8 cellular contexts compared by ENCODE assay signal in the genomic region with DNA sequence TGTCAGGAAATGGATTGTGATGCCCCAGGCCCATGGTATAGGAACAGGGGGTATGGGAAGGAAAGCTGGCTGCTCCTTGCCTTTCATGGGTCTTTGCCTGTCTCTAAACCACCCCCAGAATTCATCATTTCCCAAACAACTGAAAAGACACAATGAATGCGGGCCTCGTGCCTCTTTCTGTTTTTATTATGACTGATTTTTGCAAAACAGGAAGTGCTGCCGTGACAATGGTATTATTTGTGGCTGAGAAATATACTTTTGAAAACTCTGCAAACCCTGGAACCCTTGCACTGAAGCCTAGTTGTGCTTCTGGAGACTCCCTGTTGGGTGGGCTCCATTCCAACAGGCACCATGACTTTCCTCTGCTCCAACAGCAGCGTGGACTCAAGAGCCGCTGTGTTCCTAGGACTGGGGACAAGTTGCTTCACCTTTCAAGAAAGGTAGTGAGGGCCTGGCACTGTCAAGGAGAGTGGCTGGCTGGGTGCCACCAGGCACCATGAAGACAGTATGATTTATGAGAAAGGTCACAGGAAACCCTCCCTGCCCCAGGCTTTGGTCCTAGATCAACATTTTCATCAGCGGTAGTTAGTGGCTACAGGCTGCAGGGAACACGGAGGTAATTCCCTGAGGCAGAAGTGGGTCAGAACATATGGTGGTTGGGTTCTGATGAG. TPM values are rescaled to one million over a fixed set of nuclear protein-coding genes. Genes with fewer than 3 reads are reported as not detected.
A peak's percentile ranks its signal among the peaks of the same experiment; 100 is the strongest.
DNase-seq lines count a peak whose midpoint lies in the region; ATAC-seq, FAIRE-seq and TF ChIP-seq lines count a peak whose summit lies in the region.

No MANE protein-coding gene starts in this region.

- CTCF ChIA-PET in GM10248 (lab: Yijun Ruan, JAX): no interaction called here

- DNase-seq in GM10248 (ENCODE audit: extremely low spot score): peak; percentile 40
- peak; percentile 62 for DNase-seq in RPMI8226
- DNase-seq in cardiac fibroblast (ENCODE audit: low read depth in 2 of 2): peak; percentile 54 to 92
- DNase-seq in small intestine: no peak
- no peak for DNase-seq in dedifferentiated amniotic fluid mesenchymal stem cell (ENCODE audit: extremely low spot score)
- DNase-seq in left lung: no peak

- intact Hi-C loops in left lung (cut with DNase I): no loop called here

- H3K4me1 ChIP-seq in rectal smooth muscle tissue (ENCODE audit: control insufficient read depth, insufficient read depth, low read length): peaks cover 30% of the 10 kb centered on the region
- peaks cover 0 to 13% of the 10 kb centered on the region in 2 donors for H3K4me1 ChIP-seq in small intestine (ENCODE audit: control insufficient read depth in 2 of 2, insufficient read depth in 1 of 2, low read depth in 1 of 2, low read length in 1 of 2)
- H3K4me1 ChIP-seq in left lung: peaks cover 6 to 32% of the 10 kb centered on the region in 2 donors

- no peak for TF ChIP-seq CTCF in GM10248 (IDR thresholded peaks at IDR 0.05; ENCODE audit: control extremely low read depth, extremely low read depth, low read depth, missing control alignments)
- TF ChIP-seq CTCF in cardiac fibroblast (IDR thresholded peaks at IDR 0.05; ENCODE audit: low read depth, low read length): no peak
- no peak for TF ChIP-seq CTCF in left lung (IDR thresholded peaks at IDR 0.05)

- H3K4me3 ChIP-seq in cardiac fibroblast (replicated peaks in 1 of 2; ENCODE audit: low read depth in 2 of 2, low read length in 2 of 2) (no peak overlapping the region), rectal smooth muscle tissue (ENCODE audit: low read length) (peak overlapping the region; percentile 0), small intestine (ENCODE audit: low read depth in 1 of 2, low read length in 2 of 2) (no peak overlapping the region), left lung (no peak overlapping the region)

- H3K27me3 ChIP-seq in rectal smooth muscle tissue (ENCODE audit: control insufficient read depth, insufficient read depth, low read length): no peaks in the 10 kb centered on the region
- no peaks in the 10 kb centered on the region for H3K27me3 ChIP-seq in small intestine (ENCODE audit: control insufficient read depth in 2 of 2, insufficient read depth in 2 of 2, low read length in 2 of 2)
- H3K27me3 ChIP-seq in left lung: no peaks in the 10 kb centered on the region

- H3K9me3 ChIP-seq in small intestine (ENCODE audit: control insufficient read depth, low read depth): no peaks in the 10 kb centered on the region
- no peaks in the 10 kb centered on the region for H3K9me3 ChIP-seq in left lung

- H3K27ac ChIP-seq in rectal smooth muscle tissue (ENCODE audit: low read depth, low read length) (peak overlapping the region; percentile 85), small intestine (ENCODE audit: low read depth in 1 of 2, low read length in 1 of 2) (peak overlapping the region in 1 of 2 donors; percentile 76), left lung (peak overlapping the region in 1 of 2 donors; percentile 53)

- no peak overlapping the region for H3K9ac ChIP-seq in rectal smooth muscle tissue (ENCODE audit: low read length)

- 68 to 82% (median 69%) methylated on average over 7 of the region's 7 CpGs for WGBS in small intestine, 3 donors

- no peak for ATAC-seq in HG03521 (IDR thresholded peaks at IDR 0.05; ENCODE audit: unreplicated experiment)
- ATAC-seq in left lung: no peak

- no peaks in the 10 kb centered on the region for H3K36me3 ChIP-seq in rectal smooth muscle tissue (ENCODE audit: control insufficient read depth, insufficient read depth, low read length)
- no peaks in the 10 kb centered on the region for H3K36me3 ChIP-seq in small intestine (ENCODE audit: control insufficient read depth in 2 of 2, insufficient read depth in 2 of 2, low read length in 2 of 2)
- no peaks in the 10 kb centered on the region for H3K36me3 ChIP-seq in left lung

- POLR2A ChIA-PET in GM10248 (lab: Yijun Ruan, JAX): no interaction called here

- FAIRE-seq in small intestine (lab: Jason Lieb, UNC): no peak

RNA-seq across cellular contexts. Expression of a gene that starts 4.8 kb away (rescaled TPM):
- polyA plus RNA-seq in small intestine: 10 to 100 TPM; 11.9 to 35.4 (median 25.0) TPM
- total RNA-seq in left lung: 10 to 100 TPM; 74.9 to 77.0 TPM

RNA-seq across cellular contexts. Expression of a gene that starts 48.6 kb away (rescaled TPM):
- polyA plus RNA-seq in small intestine: 1 to 10 TPM; 1.9 to 5.1 (median 2.4) TPM
- total RNA-seq in left lung: 1 to 10 TPM; 4.2 to 5.4 TPM

Comparison
In these comparisons a context has a peak if more than half of its experiments do, and no peak if none do; other contexts are left out.
1. DNase-seq: peak in GM10248 (single experiment), RPMI8226 (single experiment) and cardiac fibroblast (2 of 2); none in small intestine (single experiment), dedifferentiated amniotic fluid mesenchymal stem cell (single experiment) and left lung (0 of 2).